1 cellular context compared by ENCODE assay signal in the genomic region with DNA sequence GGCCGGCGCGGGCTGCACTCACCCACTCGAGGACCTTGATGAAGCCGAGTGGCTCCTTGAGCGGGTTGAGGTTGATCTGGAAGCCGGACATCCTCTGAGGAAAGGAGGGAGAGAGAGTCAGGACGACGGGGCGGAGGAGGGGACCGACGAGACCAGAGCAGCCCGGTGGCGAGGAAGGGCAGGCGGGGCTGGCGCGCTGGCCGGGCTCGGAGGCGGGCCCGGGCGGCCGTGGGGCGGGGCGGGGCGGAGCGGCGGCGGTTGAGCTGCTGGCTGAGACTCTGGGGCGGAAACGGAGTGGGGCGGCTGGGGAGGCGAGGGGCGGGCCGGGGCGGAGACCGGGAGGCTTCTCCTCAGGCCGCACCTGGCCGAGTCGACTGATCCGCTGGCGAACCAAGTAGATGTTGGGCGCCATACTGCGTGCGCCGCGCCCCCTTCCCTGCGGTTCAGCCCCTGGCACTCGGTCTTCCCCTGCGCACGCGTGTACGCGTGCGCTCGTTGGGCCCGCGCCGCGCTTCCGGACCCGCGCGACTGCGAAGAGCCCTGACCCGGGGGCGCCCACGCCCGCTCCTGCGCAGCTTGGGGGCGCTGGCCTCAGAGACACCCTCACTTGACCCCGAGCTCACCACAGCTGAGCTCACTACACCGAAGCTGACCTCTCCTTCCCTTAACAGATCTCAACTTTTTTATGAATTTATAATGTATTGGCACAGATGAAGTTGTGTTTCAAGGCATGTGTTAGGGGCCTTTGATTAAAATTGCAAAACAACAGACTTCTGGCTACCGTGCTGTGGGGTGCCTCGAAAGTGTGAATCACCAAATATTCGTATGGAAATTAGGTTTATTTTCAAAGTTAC.
TF ChIP-seq lines count a peak whose summit lies in the region.

Gene SYPL1, minus strand, starts transcription at position 195 of the 854 bp plus-strand sequence. Its CDS starts 104 bp downstream, at position 91.

TF ChIP-seq in K562, 482 proteins besides CTCF, POLR2A, EP300 and RAD21 (continued from another document):
- no peak for TF ChIP-seq E2F4 (CRISPR knock-in tag; IDR thresholded peaks at IDR 0.05; ENCODE audit: low read depth)
- TF ChIP-seq MCM2 (IDR thresholded peaks at IDR 0.05; ENCODE audit: low read depth), result no peak
- TF ChIP-seq CHD1 (IDR thresholded peaks at IDR 0.05; ENCODE audit: low read length), result no peak
- TF ChIP-seq CCNT2 (IDR thresholded peaks at IDR 0.05; ENCODE audit: borderline replicate concordance, extremely low read depth, insufficient read length, low read depth, low read length), result peak; percentile 99
- no peak for TF ChIP-seq FOXK1 (CRISPR knock-in tag; IDR thresholded peaks at IDR 0.05; ENCODE audit: borderline replicate concordance)
- TF ChIP-seq, protein P1, sequence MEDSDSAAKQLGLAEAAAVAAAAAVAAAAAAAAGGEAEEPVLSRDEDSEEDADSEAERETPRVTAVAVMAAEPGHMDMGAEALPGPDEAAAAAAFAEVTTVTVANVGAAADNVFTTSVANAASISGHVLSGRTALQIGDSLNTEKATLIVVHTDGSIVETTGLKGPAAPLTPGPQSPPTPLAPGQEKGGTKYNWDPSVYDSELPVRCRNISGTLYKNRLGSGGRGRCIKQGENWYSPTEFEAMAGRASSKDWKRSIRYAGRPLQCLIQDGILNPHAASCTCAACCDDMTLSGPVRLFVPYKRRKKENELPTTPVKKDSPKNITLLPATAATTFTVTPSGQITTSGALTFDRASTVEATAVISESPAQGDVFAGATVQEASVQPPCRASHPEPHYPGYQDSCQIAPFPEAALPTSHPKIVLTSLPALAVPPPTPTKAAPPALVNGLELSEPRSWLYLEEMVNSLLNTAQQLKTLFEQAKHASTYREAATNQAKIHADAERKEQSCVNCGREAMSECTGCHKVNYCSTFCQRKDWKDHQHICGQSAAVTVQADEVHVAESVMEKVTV (CRISPR knock-in tag; IDR thresholded peaks at IDR 0.05), result peak; percentile 27; the same call in 1 of the 2 replicates
- TF ChIP-seq, protein P2, sequence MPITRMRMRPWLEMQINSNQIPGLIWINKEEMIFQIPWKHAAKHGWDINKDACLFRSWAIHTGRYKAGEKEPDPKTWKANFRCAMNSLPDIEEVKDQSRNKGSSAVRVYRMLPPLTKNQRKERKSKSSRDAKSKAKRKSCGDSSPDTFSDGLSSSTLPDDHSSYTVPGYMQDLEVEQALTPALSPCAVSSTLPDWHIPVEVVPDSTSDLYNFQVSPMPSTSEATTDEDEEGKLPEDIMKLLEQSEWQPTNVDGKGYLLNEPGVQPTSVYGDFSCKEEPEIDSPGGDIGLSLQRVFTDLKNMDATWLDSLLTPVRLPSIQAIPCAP (CRISPR knock-in tag; IDR thresholded peaks at IDR 0.05; ENCODE audit: borderline replicate concordance), result peak; percentile 63; the same call in 1 of the 2 replicates
- peak; percentile 57; the same call in 1 of the 2 replicates for TF ChIP-seq EP400 (IDR thresholded peaks at IDR 0.05)
- no peak for TF ChIP-seq PTBP1 (IDR thresholded peaks at IDR 0.05; ENCODE audit: low read depth, low read length)
- no peak for TF ChIP-seq TAF9B (IDR thresholded peaks at IDR 0.05; ENCODE audit: partially characterized antibody)
- TF ChIP-seq OTX1 (CRISPR knock-in tag; IDR thresholded peaks at IDR 0.05), result 0 out of 2 replicates have a peak, but pooled peaks have one; percentile 52
- peak; percentile 62 for TF ChIP-seq NR1H2 (CRISPR knock-in tag; IDR thresholded peaks at IDR 0.05)
- peak; percentile 22 to 71; a peak in 2 of 4 replicates for TF ChIP-seq MNT (conservative IDR thresholded peaks at IDR 0.05)
- TF ChIP-seq, protein P3, sequence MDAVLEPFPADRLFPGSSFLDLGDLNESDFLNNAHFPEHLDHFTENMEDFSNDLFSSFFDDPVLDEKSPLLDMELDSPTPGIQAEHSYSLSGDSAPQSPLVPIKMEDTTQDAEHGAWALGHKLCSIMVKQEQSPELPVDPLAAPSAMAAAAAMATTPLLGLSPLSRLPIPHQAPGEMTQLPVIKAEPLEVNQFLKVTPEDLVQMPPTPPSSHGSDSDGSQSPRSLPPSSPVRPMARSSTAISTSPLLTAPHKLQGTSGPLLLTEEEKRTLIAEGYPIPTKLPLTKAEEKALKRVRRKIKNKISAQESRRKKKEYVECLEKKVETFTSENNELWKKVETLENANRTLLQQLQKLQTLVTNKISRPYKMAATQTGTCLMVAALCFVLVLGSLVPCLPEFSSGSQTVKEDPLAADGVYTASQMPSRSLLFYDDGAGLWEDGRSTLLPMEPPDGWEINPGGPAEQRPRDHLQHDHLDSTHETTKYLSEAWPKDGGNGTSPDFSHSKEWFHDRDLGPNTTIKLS (IDR thresholded peaks at IDR 0.05; ENCODE audit: borderline replicate concordance, low read depth), result no peak
- TF ChIP-seq, protein P4, sequence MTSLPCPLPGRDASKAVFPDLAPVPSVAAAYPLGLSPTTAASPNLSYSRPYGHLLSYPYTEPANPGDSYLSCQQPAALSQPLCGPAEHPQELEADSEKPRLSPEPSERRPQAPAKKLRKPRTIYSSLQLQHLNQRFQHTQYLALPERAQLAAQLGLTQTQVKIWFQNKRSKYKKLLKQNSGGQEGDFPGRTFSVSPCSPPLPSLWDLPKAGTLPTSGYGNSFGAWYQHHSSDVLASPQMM (CRISPR knock-in tag; IDR thresholded peaks at IDR 0.05), result no peak
- TF ChIP-seq PCBP1 (IDR thresholded peaks at IDR 0.05; ENCODE audit: low read depth, low read length, poor library complexity, severe bottlenecking), result peak; percentile 93
- no peak; the same call in 1 of the 2 replicates for TF ChIP-seq NBN (IDR thresholded peaks at IDR 0.05; ENCODE audit: low read depth)
- TF ChIP-seq GABPA (tag; conservative IDR thresholded peaks at IDR 0.05; ENCODE audit: low read depth), result peak; percentile 80
- no peak; the same call in none of the 2 replicates for TF ChIP-seq ZNF584 (CRISPR knock-in tag; IDR thresholded peaks at IDR 0.05; ENCODE audit: low read depth)
- peak; percentile 96 for TF ChIP-seq POLR2G (IDR thresholded peaks at IDR 0.05; ENCODE audit: low read depth, low read length)
- TF ChIP-seq ZNF311 (CRISPR knock-in tag; IDR thresholded peaks at IDR 0.05), result 0 out of 2 replicates have a peak, but pooled peaks have one; percentile 46
- TF ChIP-seq ZNF347 (CRISPR knock-in tag; IDR thresholded peaks at IDR 0.05; ENCODE audit: low read depth), result no peak
- TF ChIP-seq GTF2E2 (tag; IDR thresholded peaks at IDR 0.05), result peak; percentile 25; the same call in 1 of the 2 replicates
- TF ChIP-seq, protein P5, sequence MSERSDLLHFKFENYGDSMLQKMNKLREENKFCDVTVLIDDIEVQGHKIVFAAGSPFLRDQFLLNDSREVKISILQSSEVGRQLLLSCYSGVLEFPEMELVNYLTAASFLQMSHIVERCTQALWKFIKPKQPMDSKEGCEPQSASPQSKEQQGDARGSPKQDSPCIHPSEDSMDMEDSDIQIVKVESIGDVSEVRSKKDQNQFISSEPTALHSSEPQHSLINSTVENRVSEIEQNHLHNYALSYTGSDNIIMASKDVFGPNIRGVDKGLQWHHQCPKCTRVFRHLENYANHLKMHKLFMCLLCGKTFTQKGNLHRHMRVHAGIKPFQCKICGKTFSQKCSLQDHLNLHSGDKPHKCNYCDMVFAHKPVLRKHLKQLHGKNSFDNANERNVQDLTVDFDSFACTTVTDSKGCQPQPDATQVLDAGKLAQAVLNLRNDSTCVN (CRISPR knock-in tag; IDR thresholded peaks at IDR 0.05), result no peak
TF ChIP-seq in K562: peak in this region for 177.
